Comparison of ENCODE assay signal across 11 cellular contexts in genomic region chr1:179083533-179083932, GRCh38. TPM values are rescaled to one million over a fixed set of nuclear protein-coding genes. Genes with fewer than 3 reads are reported as not detected.
DNase-seq lines count a peak whose midpoint lies in the region; ATAC-seq, FAIRE-seq and TF ChIP-seq lines count a peak whose summit lies in the region.
"Had no signal": no experiment of that assay in that cellular context is flagged by ENCODE, and none has a peak within 500 bp of the region (broad histone marks: within the 10 kb centered on the region; RNA-seq: fewer than 3 reads in every experiment).

No MANE protein-coding gene starts in this region.

- peaks cover 10% of the 10 kb centered on the region for H3K36me3 ChIP-seq in CD4-positive, alpha-beta memory T cell (ENCODE audit: insufficient read depth, low read length)
- peaks cover under 1 to 15% of the 10 kb centered on the region in 2 experiments for H3K36me3 ChIP-seq in keratinocyte (ENCODE audit: control insufficient read depth in 2 of 2, extremely low read depth in 1 of 2, insufficient read depth in 2 of 2, low read length in 2 of 2)
- H3K36me3 ChIP-seq: uterus had no signal

- H3K4me1 ChIP-seq in CD4-positive, alpha-beta memory T cell (ENCODE audit: insufficient read depth, low read length), result peaks cover 23% of the 10 kb centered on the region
- peaks cover 17% of the 10 kb centered on the region for H3K4me1 ChIP-seq in keratinocyte (ENCODE audit: control insufficient read depth, extremely low read depth, insufficient read depth, low read length)

- intact Hi-C loops in CD4-positive, alpha-beta memory T cell (cut with micrococcal nuclease), result loop anchor here (2.0 kb wide), 1 partner anchor 57 kb away; no protein-coding TSS in a partner anchor

- peak overlapping the region; percentile 68 to 98 (median 91) for H3K27ac Mint-ChIP-seq in CD4-positive, alpha-beta memory T cell

- H3K27ac ChIP-seq in CD4-positive, alpha-beta memory T cell (ENCODE audit: low read depth, low read length), result peak overlapping the region; percentile 81
- H3K27ac ChIP-seq in RWPE1 (peak overlapping the region; percentile 86; the same call in 1 of the 2 replicates), keratinocyte (ENCODE audit: control insufficient read depth, insufficient read depth, low read length) (no peak overlapping the region)

- H3K27me3 ChIP-seq in CD4-positive, alpha-beta memory T cell (ENCODE audit: insufficient read depth, low read length), result no peaks in the 10 kb centered on the region
- no peaks in the 10 kb centered on the region for H3K27me3 ChIP-seq in keratinocyte (ENCODE audit: control insufficient read depth, extremely low read depth, insufficient read depth, low read length)
- H3K27me3 ChIP-seq: uterus had no signal

- dilution Hi-C loops in keratinocyte (cut with MboI; ENCODE audit: extremely low pct_ligation_motif_present, low sequenced_read_pairs), result no loop called here

- H3K27me3 Mint-ChIP-seq in CD4-positive, alpha-beta memory T cell, result no peaks in the 10 kb centered on the region

- POLR2A ChIA-PET in CD4-positive, alpha-beta memory T cell (lab: Charles Lee; ENCODE audit: partially characterized antibody), result interaction anchor here (0.7 to 4.3 kb wide), 3 partner anchors 211 to 282 kb away, joined by 3 to 27 read pairs (median 25); partner anchors contain the start of genes AXDND1 and SOAT1
- POLR2A ChIA-PET in RWPE1 (lab: Yijun Ruan, JAX; ENCODE audit: low non-redundant PET), result interaction anchor here (0.6 to 0.7 kb wide), 2 partner anchors 32 to 264 kb away, joined by 3 read pairs; no protein-coding TSS in a partner anchor

- no peak overlapping the region for H3K4me3 ChIP-seq in CD4-positive, alpha-beta memory T cell (ENCODE audit: low read length in 2 of 2)
- H3K4me3 ChIP-seq in keratinocyte (ENCODE audit: control insufficient read depth in 2 of 3, extremely low read depth in 1 of 3, insufficient read depth in 2 of 3, low read depth in 1 of 3, low read length in 3 of 3), result peak overlapping the region in 1 of 3 experiments; percentile 12

- TF ChIP-seq CTCF in RWPE1 (conservative IDR thresholded peaks at IDR 0.05; ENCODE audit: low read depth) (no peak), keratinocyte (optimal IDR thresholded peaks at IDR 0.05 in 1 of 3, IDR thresholded peaks at IDR 0.05 in 1 of 3, conservative IDR thresholded peaks at IDR 0.05 in 1 of 3; ENCODE audit: extremely low read depth in 1 of 3, insufficient read depth in 2 of 3, low read length in 3 of 3) (no peak)

- no peak overlapping the region for H2AFZ ChIP-seq in keratinocyte (ENCODE audit: control insufficient read depth, low read length)

- DNase-seq in CD4-positive, alpha-beta memory T cell, result peak in 2 of 5 donors; percentile 6 to 13
- DNase-seq in RWPE1 (ENCODE audit: low spot score), result no peak
- no peak for DNase-seq in keratinocyte (ENCODE audit: low read depth, low spot score)
- no peak for DNase-seq in OCI-M2 (lab: John Stamatoyannopoulos, UW; ENCODE audit: unreplicated experiment)
- DNase-seq in HT-29 (ENCODE audit: low spot score), result no peak
- no peak for DNase-seq in NCI-H2196 (lab: John Stamatoyannopoulos, UW; ENCODE audit: unreplicated experiment)
- DNase-seq in NCI-H187 treated with DMSO at 0.1 percent for 48 hours (lab: John Stamatoyannopoulos, UW), result no peak
- DNase-seq: NCI-H446; stimulated activated CD4-positive, alpha-beta T cell treated with anti-CD3 and anti-CD28 coated beads, Interleukin-4, amount 100 ng/mL, for 1 hour; uterus had no signal

- CTCF ChIA-PET in CD4-positive, alpha-beta memory T cell (lab: Charles Lee; ENCODE audit: partially characterized antibody), result interaction anchor here (1.5 to 8.4 kb wide), 2 partner anchors 286 to 731 kb away, joined by 6 to 97 read pairs; no protein-coding TSS in a partner anchor
- CTCF ChIA-PET in RWPE1 (lab: Yijun Ruan, JAX), result interaction anchor here (0.6 to 0.7 kb wide), 2 partner anchors 19 to 22 kb away, joined by 3 to 4 read pairs; no protein-coding TSS in a partner anchor

- no peak overlapping the region for H3K9ac ChIP-seq in keratinocyte (ENCODE audit: control insufficient read depth, extremely low read depth, insufficient read depth, low read length)

- H3K9me1 ChIP-seq in keratinocyte (ENCODE audit: control insufficient read depth, extremely low read depth, insufficient read depth, low read length), result no peaks in the 10 kb centered on the region

- no peak for FAIRE-seq in keratinocyte (lab: Jason Lieb, UNC)

- H3K36me3 Mint-ChIP-seq in CD4-positive, alpha-beta memory T cell, result peaks cover 3 to 23% of the 10 kb centered on the region in 2 donors

- no peaks in the 10 kb centered on the region for H4K20me1 ChIP-seq in keratinocyte (ENCODE audit: control insufficient read depth, extremely low read depth, insufficient read depth, low read length)

- peak; percentile 19 for ATAC-seq in GM18909 (IDR thresholded peaks at IDR 0.05; ENCODE audit: poor library complexity, unreplicated experiment)

- H3K79me2 ChIP-seq in keratinocyte (ENCODE audit: control insufficient read depth, insufficient read depth, low read length), result peaks cover 19% of the 10 kb centered on the region

- H3K4me1 Mint-ChIP-seq in CD4-positive, alpha-beta memory T cell, result peaks cover 15 to 37% (median 27%) of the 10 kb centered on the region in 4 donors

- peak overlapping the region; percentile 93 to 98 (median 96) for H3K4me3 Mint-ChIP-seq in CD4-positive, alpha-beta memory T cell

- H3K9me3 Mint-ChIP-seq in CD4-positive, alpha-beta memory T cell, result no peaks in the 10 kb centered on the region

- H3K4me2 ChIP-seq in keratinocyte (ENCODE audit: control insufficient read depth, extremely low read depth, insufficient read depth, low read depth, low read length), result peak overlapping the region; percentile 97

- H3K9me3 ChIP-seq in CD4-positive, alpha-beta memory T cell (ENCODE audit: control insufficient read depth in 1 of 2, low read length in 2 of 2), result no peaks in the 10 kb centered on the region
- no peaks in the 10 kb centered on the region for H3K9me3 ChIP-seq in keratinocyte (ENCODE audit: control insufficient read depth, low read depth, low read length)
- H3K9me3 ChIP-seq: uterus had no signal

RNA-seq across cellular contexts. Expression of gene TOR3A, which starts 1.7 kb away (rescaled TPM):
- 10 to 100 TPM; 25.4 to 27.3 TPM for total RNA-seq in CD4-positive, alpha-beta memory T cell
- polyA plus RNA-seq in CD4-positive, alpha-beta memory T cell, result 10 to 100 TPM; 37.2 to 51.3 TPM
- 16.8 to 21.3 TPM (median 20.4 TPM) in 3 replicates for polyA plus RNA-seq in keratinocyte
- 4.0 TPM for polyA plus RNA-seq in keratinocyte (2011; ENCODE audit: low read depth)
- polyA plus RNA-seq in keratinocyte (2011; cell fraction: cytosol; rRNA removed), result 9.4 and 10.7 TPM in 2 replicates
- polyA plus RNA-seq in keratinocyte (2011; cell fraction: nucleus; rRNA removed), result 19.3 and 22.2 TPM in 2 replicates
- 16.5 and 17.3 TPM in 2 replicates for polyA plus RNA-seq in keratinocyte (2012; ENCODE audit: low replicate concordance)
- 30.3 to 44.8 TPM (median 30.8 TPM) in 3 replicates for polyA minus RNA-seq in keratinocyte
- polyA minus RNA-seq in keratinocyte (2011; cell fraction: cytosol; rRNA and poly(A)+ RNA removed), result 27.2 TPM
- 20.8 and 23.0 TPM in 2 replicates for polyA minus RNA-seq in keratinocyte (2011; cell fraction: nucleus; rRNA and poly(A)+ RNA removed)
- 36.9 and 41.8 TPM in 2 replicates for total RNA-seq in HT-29 (2014; rRNA removed; shearing (Covaris generic))

RNA-seq across cellular contexts. Expression of gene FAM20B, which starts 57.8 kb away (rescaled TPM):
- 10 to 100 TPM; 29.6 to 31.9 TPM for total RNA-seq in CD4-positive, alpha-beta memory T cell
- 1 to 10 TPM; 4.3 to 8.8 TPM for polyA plus RNA-seq in CD4-positive, alpha-beta memory T cell
- polyA plus RNA-seq in keratinocyte, result 16.1 to 21.1 TPM (median 20.1 TPM) in 3 replicates
- polyA plus RNA-seq in keratinocyte (2011; ENCODE audit: low read depth), result 8.7 TPM
- polyA plus RNA-seq in keratinocyte (2011; cell fraction: cytosol; rRNA removed), result 13.8 and 22.4 TPM in 2 replicates
- 18.6 and 19.3 TPM in 2 replicates for polyA plus RNA-seq in keratinocyte (2011; cell fraction: nucleus; rRNA removed)
- 13.8 and 17.4 TPM in 2 replicates for polyA plus RNA-seq in keratinocyte (2012; ENCODE audit: low replicate concordance)
- 24.1 to 41.0 TPM (median 36.6 TPM) in 3 replicates for polyA minus RNA-seq in keratinocyte
- polyA minus RNA-seq in keratinocyte (2011; cell fraction: cytosol; rRNA and poly(A)+ RNA removed), result 18.0 TPM
- 16.0 and 29.2 TPM in 2 replicates for polyA minus RNA-seq in keratinocyte (2011; cell fraction: nucleus; rRNA and poly(A)+ RNA removed)
- 20.1 and 25.0 TPM in 2 replicates for total RNA-seq in HT-29 (2014; rRNA removed; shearing (Covaris generic))
